9 cellular contexts compared by ENCODE assay signal in genomic region chr2:33494155-33494779, GRCh38. TPM values are rescaled to one million over a fixed set of nuclear protein-coding genes. Genes with fewer than 3 reads are reported as not detected.
DNase-seq lines count a peak whose midpoint lies in the region; ATAC-seq and TF ChIP-seq lines count a peak whose summit lies in the region.
"Had no signal": no experiment of that assay in that cellular context is flagged by ENCODE, and none has a peak within 500 bp of the region (broad histone marks: within the 10 kb centered on the region; RNA-seq: fewer than 3 reads in every experiment).

No MANE protein-coding gene starts in this region.

- intact Hi-C loops in dendritic cell treated with granulocyte-macrophage colony-stimulating factor and Interleukin-4, amounts not matched to agents 40 ng/mL and 50 ng/mL, for 4 days (cut with micrococcal nuclease): no loop called here
- intact Hi-C loops in CD4-positive, alpha-beta T cell (cut with DNase I, micrococcal nuclease): no loop called here

- H3K36me3 Mint-ChIP-seq in dendritic cell treated with granulocyte-macrophage colony-stimulating factor and Interleukin-4, amounts not matched to agents 40 ng/mL and 50 ng/mL, for 4 days (ENCODE audit: low read depth): peaks cover 7% of the 10 kb centered on the region
- no peaks in the 10 kb centered on the region for H3K36me3 Mint-ChIP-seq in CD4-positive, alpha-beta T cell (ENCODE audit: low read depth)

- H3K9me3 ChIP-seq in CD4-positive, alpha-beta T cell (ENCODE audit: control insufficient read depth, low read length): no peaks in the 10 kb centered on the region

- CTCF ChIA-PET in CD4-positive, alpha-beta T cell (lab: Charles Lee): no interaction called here

- H3K4me1 Mint-ChIP-seq in dendritic cell treated with granulocyte-macrophage colony-stimulating factor and Interleukin-4, amounts not matched to agents 40 ng/mL and 50 ng/mL, for 4 days (ENCODE audit: low read depth): peaks cover 54% of the 10 kb centered on the region
- H3K4me1 Mint-ChIP-seq in CD4-positive, alpha-beta T cell (ENCODE audit: low read depth): peaks cover 32% of the 10 kb centered on the region

- TF ChIP-seq POLR2A in GM18505 (IDR thresholded peaks at IDR 0.05; ENCODE audit: borderline replicate concordance, extremely low read depth, insufficient read depth, insufficient read length): peak; percentile 52

- no peaks in the 10 kb centered on the region for H3K27me3 Mint-ChIP-seq in dendritic cell treated with granulocyte-macrophage colony-stimulating factor and Interleukin-4, amounts not matched to agents 40 ng/mL and 50 ng/mL, for 4 days
- no peaks in the 10 kb centered on the region for H3K27me3 Mint-ChIP-seq in CD4-positive, alpha-beta T cell

- ATAC-seq in GM18505 (IDR thresholded peaks at IDR 0.05; ENCODE audit: unreplicated experiment) (peak; percentile 49), GM21528 (IDR thresholded peaks at IDR 0.05; ENCODE audit: low FRiP score, unreplicated experiment) (peak; percentile 62), HG03378 (IDR thresholded peaks at IDR 0.05; ENCODE audit: unreplicated experiment) (peak; percentile 47)
- ATAC-seq in CD4-positive, alpha-beta T cell (ENCODE audit: poor library complexity): no peak

- DNase-seq in NCI-H510A (lab: John Stamatoyannopoulos, UW) (no peak), NCI-H2081 treated with DMSO at 0.1 percent for 48 hours (lab: John Stamatoyannopoulos, UW) (no peak), foreskin melanocyte (no peak)
- DNase-seq in CD4-positive, alpha-beta T cell: no peak
- DNase-seq: NCI-H345 had no signal

- H3K9me3 Mint-ChIP-seq in dendritic cell treated with granulocyte-macrophage colony-stimulating factor and Interleukin-4, amounts not matched to agents 40 ng/mL and 50 ng/mL, for 4 days: no peaks in the 10 kb centered on the region
- no peaks in the 10 kb centered on the region for H3K9me3 Mint-ChIP-seq in CD4-positive, alpha-beta T cell

- no peaks in the 10 kb centered on the region for H3K27me3 ChIP-seq in CD4-positive, alpha-beta T cell (ENCODE audit: control insufficient read depth, insufficient read depth, low read length)

- peak overlapping the region; percentile 29 for H3K27ac Mint-ChIP-seq in dendritic cell treated with granulocyte-macrophage colony-stimulating factor and Interleukin-4, amounts not matched to agents 40 ng/mL and 50 ng/mL, for 4 days
- no peak overlapping the region for H3K27ac Mint-ChIP-seq in CD4-positive, alpha-beta T cell

- no peak overlapping the region for H3K4me3 Mint-ChIP-seq in dendritic cell treated with granulocyte-macrophage colony-stimulating factor and Interleukin-4, amounts not matched to agents 40 ng/mL and 50 ng/mL, for 4 days
- no peak overlapping the region for H3K4me3 Mint-ChIP-seq in CD4-positive, alpha-beta T cell

- POLR2A ChIA-PET in CD4-positive, alpha-beta T cell (lab: Charles Lee): interaction anchor here (1.2 kb wide), 1 partner anchor 17 kb away, joined by 4 read pairs; no protein-coding TSS in a partner anchor

- TF ChIP-seq CTCF in CD4-positive, alpha-beta T cell (IDR thresholded peaks at IDR 0.05): no peak

- no peak overlapping the region for H3K27ac ChIP-seq in CD4-positive, alpha-beta T cell (ENCODE audit: low read depth, low read length)

RNA-seq across cellular contexts. Expression of gene RASGRP3, which starts 17.8 kb away (rescaled TPM):
- total RNA-seq in CD4-positive, alpha-beta T cell: 1 to 10 TPM; 5.7 to 7.9 TPM
